In the genomic region with DNA sequence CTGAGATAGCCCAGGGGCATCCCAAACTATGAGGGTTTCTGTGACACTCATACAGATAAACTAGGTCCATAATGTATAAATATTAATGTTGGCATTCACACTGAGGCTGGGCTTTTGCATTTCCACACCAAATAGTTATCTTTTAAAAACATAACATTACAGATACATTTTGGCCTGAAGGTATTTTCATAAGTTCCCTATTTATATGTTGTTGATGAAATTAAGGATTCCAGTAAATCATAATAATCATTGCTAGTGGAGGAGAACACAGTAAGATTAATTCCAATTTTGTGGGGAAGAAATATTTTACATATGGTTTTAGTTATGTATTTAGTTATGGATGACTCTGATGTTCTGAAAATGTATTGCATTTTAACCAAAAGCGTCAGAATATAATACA, we compare ENCODE assay signal across 7 cellular contexts.
"Had no signal": no experiment of that assay in that cellular context is flagged by ENCODE, and none has a peak within 500 bp of the region (broad histone marks: within the 10 kb centered on the region; RNA-seq: fewer than 3 reads in every experiment).

No MANE protein-coding gene starts in this region.

- FAIRE-seq: G401.6, GM12878, GM12891, GM18507, GM19239 had no signal

- ATAC-seq: GM12878 had no signal

- DNase-seq: GDM1, GF-D8 had no signal

- H3K4me3 ChIP-seq: GM12878 had no signal
